10 cellular contexts compared by ENCODE assay signal in the genomic region with DNA sequence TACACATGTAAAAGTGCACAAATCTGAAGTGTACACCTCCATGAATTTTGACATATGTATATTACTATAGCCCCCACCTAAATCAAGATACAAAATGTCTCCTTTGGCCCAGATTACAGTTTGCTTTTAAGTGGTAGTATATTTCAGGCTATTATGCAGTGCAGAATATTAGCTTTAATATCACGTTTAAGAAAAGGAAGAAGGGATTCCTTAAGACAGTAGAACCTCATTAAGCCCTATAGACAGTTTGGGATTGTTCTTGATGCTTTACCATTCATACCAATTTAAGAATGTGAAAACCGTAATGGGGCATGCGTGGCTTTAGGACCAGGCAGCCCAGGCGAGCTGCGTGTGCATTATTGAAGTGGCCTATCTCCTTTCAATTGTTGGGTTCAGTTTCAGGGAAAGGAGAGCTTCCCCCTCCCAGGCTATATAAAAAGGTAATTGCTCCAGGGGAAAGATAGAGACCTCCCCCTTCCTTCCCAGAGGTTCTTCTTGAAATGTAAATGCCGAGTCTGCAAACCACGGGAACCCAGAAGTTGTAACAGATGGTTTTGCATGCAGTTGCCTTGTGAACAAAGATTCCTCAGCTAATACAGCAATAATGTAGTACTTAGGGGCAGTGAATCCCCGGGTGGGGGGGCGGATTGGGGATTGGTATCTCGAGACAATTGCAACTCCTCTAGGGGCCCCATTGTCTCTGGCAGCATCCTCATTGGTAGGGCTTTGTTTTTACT.
DNase-seq lines count a peak whose midpoint lies in the region; ATAC-seq and TF ChIP-seq lines count a peak whose summit lies in the region.
"Had no signal": no experiment of that assay in that cellular context is flagged by ENCODE, and none has a peak within 500 bp of the region (broad histone marks: within the 10 kb centered on the region; RNA-seq: fewer than 3 reads in every experiment).

No MANE protein-coding gene starts in this region.

- 5 to 6% methylated on average over 10 of the region's 10 CpGs for WGBS in aorta, 2 donors

- H3K27ac ChIP-seq in left ventricle myocardium inferior (replicated peaks) (peak overlapping the region; percentile 94), aorta (ENCODE audit: low read depth in 1 of 2, low read length in 2 of 2) (peak overlapping the region; percentile 68 to 84), uterus (peak overlapping the region in 1 of 2 donors; percentile 56)

- TF ChIP-seq POLR2A in uterus (IDR thresholded peaks at IDR 0.05), result no peak

- H3K36me3 ChIP-seq in left ventricle myocardium inferior (no peaks in the 10 kb centered on the region), aorta (ENCODE audit: control insufficient read depth in 1 of 2, insufficient read depth in 2 of 2, low read length in 1 of 2) (no peaks in the 10 kb centered on the region), uterus (no peaks in the 10 kb centered on the region)

- intact Hi-C loops in left ventricle myocardium inferior (cut with micrococcal nuclease), result no loop called here
- intact Hi-C loops in left ventricle myocardium superior (cut with micrococcal nuclease), result loop anchor here (10.0 kb wide), 1 partner anchor 52 kb away; no protein-coding TSS in a partner anchor
- intact Hi-C loops in aorta (cut with DNase I), result loop anchor here (2.0 to 5.0 kb wide), 5 partner anchors 54 to 279 kb away; a partner anchor contains a TSS
- intact Hi-C loops in uterus (cut with DNase I; ENCODE audit: low total_unique reads), result no loop called here

- H3K4me1 Mint-ChIP-seq in endothelial cell (ENCODE audit: unreplicated experiment), result peaks cover 62% of the 10 kb centered on the region
- H3K4me1 Mint-ChIP-seq in nephron, result peaks cover 40% of the 10 kb centered on the region

- H3K4me3 Mint-ChIP-seq in endothelial cell (ENCODE audit: unreplicated experiment) (peak overlapping the region; percentile 95), nephron (peak overlapping the region; percentile 87 to 90 (median 88))

- DNase-seq in left ventricle myocardium inferior (no peak), left ventricle myocardium superior (no peak), endothelial cell (ENCODE audit: low spot score) (no peak), aorta (no peak), uterus (no peak)

- peak overlapping the region; percentile 88 for H3K27ac Mint-ChIP-seq in endothelial cell (ENCODE audit: unreplicated experiment)
- peak overlapping the region; percentile 21 to 76 (median 33) for H3K27ac Mint-ChIP-seq in nephron
- H3K27ac Mint-ChIP-seq: activated naive CD4-positive, alpha-beta T cell treated with anti-CD3 and anti-CD28 coated beads, Interleukin-2, amount 50 U/mL, for 72 hours had no signal

- H3K9me3 Mint-ChIP-seq in endothelial cell (ENCODE audit: unreplicated experiment), result no peaks in the 10 kb centered on the region
- no peaks in the 10 kb centered on the region for H3K9me3 Mint-ChIP-seq in nephron
- H3K9me3 Mint-ChIP-seq: activated naive CD4-positive, alpha-beta T cell treated with anti-CD3 and anti-CD28 coated beads, Interleukin-2, amount 50 U/mL, for 72 hours had no signal

- ATAC-seq in left ventricle myocardium superior (no peak), aorta (ENCODE audit: low FRiP score) (no peak), HG03571 (IDR thresholded peaks at IDR 0.05; ENCODE audit: unreplicated experiment) (no peak), GM19467 (IDR thresholded peaks at IDR 0.05; ENCODE audit: unreplicated experiment) (no peak)
- ATAC-seq: activated CD4-positive, CD25-positive, alpha-beta regulatory T cell treated with anti-CD3 and anti-CD28 coated beads, Interleukin-2, amount 50 U/mL, for 24 hours; activated naive CD4-positive, alpha-beta T cell treated with anti-CD3 and anti-CD28 coated beads, Interleukin-2, amount 50 U/mL, for 72 hours had no signal

- no peaks in the 10 kb centered on the region for H3K9me3 ChIP-seq in left ventricle myocardium inferior (replicated peaks)
- H3K9me3 ChIP-seq in aorta (ENCODE audit: control insufficient read depth, low read length), result no peaks in the 10 kb centered on the region
- H3K9me3 ChIP-seq in uterus, result no peaks in the 10 kb centered on the region

- no peaks in the 10 kb centered on the region for H3K27me3 ChIP-seq in left ventricle myocardium inferior (ENCODE audit: low read depth)
- no peaks in the 10 kb centered on the region for H3K27me3 ChIP-seq in aorta (ENCODE audit: control insufficient read depth in 1 of 2, insufficient read depth in 2 of 2, low read length in 1 of 2)
- no peaks in the 10 kb centered on the region for H3K27me3 ChIP-seq in uterus

- H3K4me1 ChIP-seq in left ventricle myocardium inferior, result peaks cover 86% of the 10 kb centered on the region
- H3K4me1 ChIP-seq in aorta (ENCODE audit: control insufficient read depth in 1 of 2, insufficient read depth in 2 of 2, low read length in 2 of 2), result peaks cover 5 to 9% of the 10 kb centered on the region in 2 donors
- no peaks in the 10 kb centered on the region for H3K4me1 ChIP-seq in uterus

- H3K36me3 Mint-ChIP-seq in endothelial cell (ENCODE audit: low read depth, unreplicated experiment), result peaks cover 31% of the 10 kb centered on the region
- no peaks in the 10 kb centered on the region for H3K36me3 Mint-ChIP-seq in nephron (ENCODE audit: low read depth)

- H3K4me3 ChIP-seq in left ventricle myocardium inferior (peak overlapping the region; percentile 91), aorta (ENCODE audit: low read length in 2 of 2) (peak overlapping the region; percentile 52 to 86), uterus (no peak overlapping the region)

- TF ChIP-seq CTCF in left ventricle myocardium inferior (IDR thresholded peaks at IDR 0.05; ENCODE audit: borderline replicate concordance) (no peak), endothelial cell (IDR thresholded peaks at IDR 0.05; ENCODE audit: unreplicated experiment) (no peak), nephron (IDR thresholded peaks at IDR 0.05; ENCODE audit: unreplicated experiment in 3 of 3) (no peak), uterus (IDR thresholded peaks at IDR 0.05) (no peak)

- H3K27me3 Mint-ChIP-seq in endothelial cell (ENCODE audit: unreplicated experiment) (peaks cover 10% of the 10 kb centered on the region), nephron (ENCODE audit: low read depth) (peaks cover 41% of the 10 kb centered on the region)

Comparison
In these comparisons a context has a peak if more than half of its experiments do, and no peak if none do; other contexts are left out.
1. intact Hi-C loops: an anchor here in left ventricle myocardium superior (10.0 kb wide) and aorta (2.0 to 5.0 kb wide); none called in left ventricle myocardium inferior and uterus.
2. H3K4me3 ChIP-seq: peak in left ventricle myocardium inferior (single experiment) and aorta (2 of 2); none in uterus (0 of 2).